ENCODE assay signal across 1 cellular context in the genomic region with DNA sequence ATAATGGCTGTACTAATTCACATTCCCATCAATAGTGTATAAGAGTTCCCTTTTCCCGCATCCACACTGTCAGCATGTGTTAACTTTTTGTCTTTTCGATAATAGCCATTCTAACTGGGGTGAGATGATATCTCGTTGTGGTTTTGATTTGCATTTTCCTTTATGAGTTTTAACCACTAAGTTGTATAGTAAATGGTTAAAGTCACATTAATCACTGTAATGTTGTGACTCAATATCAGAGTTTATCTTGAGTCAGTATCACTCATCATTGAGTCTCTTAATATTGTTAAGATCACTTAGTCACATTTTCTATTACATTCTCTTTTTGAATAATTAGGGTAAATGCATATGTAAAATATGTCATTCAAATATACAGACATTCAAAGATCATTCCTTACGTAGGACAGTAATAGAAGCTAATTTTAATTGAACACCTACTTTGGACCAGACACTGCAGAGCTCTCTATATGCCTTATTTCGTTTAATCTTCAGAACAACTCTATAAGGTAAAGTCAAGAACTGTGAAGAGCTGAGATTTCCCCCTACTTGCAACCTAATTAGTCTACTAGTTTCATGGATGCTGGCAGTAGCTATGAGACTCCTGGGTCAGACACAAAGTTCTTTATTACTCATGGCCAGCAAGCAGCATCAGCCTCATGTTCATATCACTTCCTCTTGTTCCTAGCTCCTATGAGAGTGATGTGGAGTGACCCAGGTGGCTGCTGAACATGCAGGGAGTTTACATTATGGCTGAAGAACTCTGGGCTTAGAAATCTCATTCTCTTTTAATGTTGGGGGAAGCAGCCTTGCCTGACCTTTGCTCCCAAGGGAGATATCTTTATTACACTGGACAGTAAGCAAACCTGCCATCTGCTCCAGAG.
A peak's percentile ranks its signal among the peaks of the same experiment; 100 is the strongest.
TF ChIP-seq lines count a peak whose summit lies in the region.

No MANE protein-coding gene starts in this region.

TF ChIP-seq in GM12878, 131 proteins besides CTCF, POLR2A, EP300 and RAD21 (continued from another document and continues in another):
- TF ChIP-seq ZNF592 (IDR thresholded peaks at IDR 0.05) (no peak), PAX8 (IDR thresholded peaks at IDR 0.05) (no peak), HDAC6 (IDR thresholded peaks at IDR 0.05; ENCODE audit: unreplicated experiment) (no peak), FOXM1 (IDR thresholded peaks at IDR 0.05; ENCODE audit: low read depth, low read length) (peak; percentile 80; the same call in 1 of the 2 replicates), NR2F1 (conservative IDR thresholded peaks at IDR 0.05) (peak; percentile 59; the same call in 1 of the 2 replicates), ZBED1 (IDR thresholded peaks at IDR 0.05; ENCODE audit: borderline replicate concordance) (peak; percentile 46; the same call in 1 of the 2 replicates), IKZF1 (conservative IDR thresholded peaks at IDR 0.05) (peak; percentile 31), ASH2L (IDR thresholded peaks at IDR 0.05; ENCODE audit: borderline replicate concordance, low read depth) (no peak), HDGF (IDR thresholded peaks at IDR 0.05) (no peak), POLR2AphosphoS5 (IDR thresholded peaks at IDR 0.05; ENCODE audit: low read length) (no peak), DPF2 (IDR thresholded peaks at IDR 0.05) (peak; percentile 91), EED (IDR thresholded peaks at IDR 0.05; ENCODE audit: low read depth) (peak; percentile 72), RFX5 (IDR thresholded peaks at IDR 0.05; ENCODE audit: low read depth, low read length) (no peak), TCF7 (IDR thresholded peaks at IDR 0.05; ENCODE audit: borderline replicate concordance) (peak; percentile 73; the same call in 1 of the 2 replicates), BRCA1 (IDR thresholded peaks at IDR 0.05; ENCODE audit: low read depth, low read length) (no peak), ZNF217 (IDR thresholded peaks at IDR 0.05) (peak; percentile 92), SRF (IDR thresholded peaks at IDR 0.05; ENCODE audit: low read depth in 2 of 2, low read length in 2 of 2) (no peak), MTA3 (IDR thresholded peaks at IDR 0.05; ENCODE audit: borderline replicate concordance, low read length) (no peak), NRF1 (conservative IDR thresholded peaks at IDR 0.05; ENCODE audit: low read depth, low read length) (no peak), ZBTB33 (IDR thresholded peaks at IDR 0.05) (no peak), ESRRA (IDR thresholded peaks at IDR 0.05; ENCODE audit: low read length) (no peak), CREB1 (IDR thresholded peaks at IDR 0.05; ENCODE audit: low read depth) (peak; percentile 12; the same call in 1 of the 2 replicates), RUNX3 (IDR thresholded peaks at IDR 0.05; ENCODE audit: low read length) (peak; percentile 98), RAD51 (IDR thresholded peaks at IDR 0.05) (no peak), NFXL1 (IDR thresholded peaks at IDR 0.05; ENCODE audit: borderline replicate concordance) (no peak), BHLHE40 (IDR thresholded peaks at IDR 0.05; ENCODE audit: borderline replicate concordance in 1 of 2, low read depth in 2 of 2, low read length in 1 of 2) (no peak; a peak in 1 of 4 replicates), GATAD2B (conservative IDR thresholded peaks at IDR 0.05; ENCODE audit: low read depth) (no peak), FOS (IDR thresholded peaks at IDR 0.05; ENCODE audit: borderline replicate concordance, extremely low read depth, insufficient read length) (no peak), BCLAF1 (IDR thresholded peaks at IDR 0.05) (no peak), E2F8 (IDR thresholded peaks at IDR 0.05; ENCODE audit: low read depth, partially characterized antibody) (no peak), WRNIP1 (IDR thresholded peaks at IDR 0.05; ENCODE audit: borderline replicate concordance, low read depth, low read length) (no peak), SP1 (IDR thresholded peaks at IDR 0.05; ENCODE audit: low read depth, low read length) (no peak), SIX5 (IDR thresholded peaks at IDR 0.05; ENCODE audit: low read depth, low read length, severe bottlenecking) (no peak), RELB (IDR thresholded peaks at IDR 0.05; ENCODE audit: low read depth) (no peak), MEF2A (IDR thresholded peaks at IDR 0.05; ENCODE audit: insufficient read depth, low read depth, low read length) (0 out of 2 replicates have a peak, but pooled peaks have one; percentile 49)
- TF ChIP-seq, protein P1, sequence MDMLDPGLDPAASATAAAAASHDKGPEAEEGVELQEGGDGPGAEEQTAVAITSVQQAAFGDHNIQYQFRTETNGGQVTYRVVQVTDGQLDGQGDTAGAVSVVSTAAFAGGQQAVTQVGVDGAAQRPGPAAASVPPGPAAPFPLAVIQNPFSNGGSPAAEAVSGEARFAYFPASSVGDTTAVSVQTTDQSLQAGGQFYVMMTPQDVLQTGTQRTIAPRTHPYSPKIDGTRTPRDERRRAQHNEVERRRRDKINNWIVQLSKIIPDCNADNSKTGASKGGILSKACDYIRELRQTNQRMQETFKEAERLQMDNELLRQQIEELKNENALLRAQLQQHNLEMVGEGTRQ (IDR thresholded peaks at IDR 0.05; ENCODE audit: borderline replicate concordance, low read depth, low read length), result no peak
- TF ChIP-seq, protein P2, sequence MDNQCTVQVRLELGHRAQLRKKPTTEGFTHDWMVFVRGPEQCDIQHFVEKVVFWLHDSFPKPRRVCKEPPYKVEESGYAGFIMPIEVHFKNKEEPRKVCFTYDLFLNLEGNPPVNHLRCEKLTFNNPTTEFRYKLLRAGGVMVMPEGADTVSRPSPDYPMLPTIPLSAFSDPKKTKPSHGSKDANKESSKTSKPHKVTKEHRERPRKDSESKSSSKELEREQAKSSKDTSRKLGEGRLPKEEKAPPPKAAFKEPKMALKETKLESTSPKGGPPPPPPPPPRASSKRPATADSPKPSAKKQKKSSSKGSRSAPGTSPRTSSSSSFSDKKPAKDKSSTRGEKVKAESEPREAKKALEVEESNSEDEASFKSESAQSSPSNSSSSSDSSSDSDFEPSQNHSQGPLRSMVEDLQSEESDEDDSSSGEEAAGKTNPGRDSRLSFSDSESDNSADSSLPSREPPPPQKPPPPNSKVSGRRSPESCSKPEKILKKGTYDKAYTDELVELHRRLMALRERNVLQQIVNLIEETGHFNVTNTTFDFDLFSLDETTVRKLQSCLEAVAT (IDR thresholded peaks at IDR 0.05), result peak; percentile 74
- TF ChIP-seq, protein P3, sequence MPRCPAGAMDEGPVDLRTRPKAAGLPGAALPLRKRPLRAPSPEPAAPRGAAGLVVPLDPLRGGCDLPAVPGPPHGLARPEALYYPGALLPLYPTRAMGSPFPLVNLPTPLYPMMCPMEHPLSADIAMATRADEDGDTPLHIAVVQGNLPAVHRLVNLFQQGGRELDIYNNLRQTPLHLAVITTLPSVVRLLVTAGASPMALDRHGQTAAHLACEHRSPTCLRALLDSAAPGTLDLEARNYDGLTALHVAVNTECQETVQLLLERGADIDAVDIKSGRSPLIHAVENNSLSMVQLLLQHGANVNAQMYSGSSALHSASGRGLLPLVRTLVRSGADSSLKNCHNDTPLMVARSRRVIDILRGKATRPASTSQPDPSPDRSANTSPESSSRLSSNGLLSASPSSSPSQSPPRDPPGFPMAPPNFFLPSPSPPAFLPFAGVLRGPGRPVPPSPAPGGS (IDR thresholded peaks at IDR 0.05; ENCODE audit: borderline replicate concordance, insufficient read depth, low read depth, low read length, poor library complexity, severe bottlenecking), result peak; percentile 69
